Comparison of ENCODE assay signal across 18 cellular contexts in the genomic region with DNA sequence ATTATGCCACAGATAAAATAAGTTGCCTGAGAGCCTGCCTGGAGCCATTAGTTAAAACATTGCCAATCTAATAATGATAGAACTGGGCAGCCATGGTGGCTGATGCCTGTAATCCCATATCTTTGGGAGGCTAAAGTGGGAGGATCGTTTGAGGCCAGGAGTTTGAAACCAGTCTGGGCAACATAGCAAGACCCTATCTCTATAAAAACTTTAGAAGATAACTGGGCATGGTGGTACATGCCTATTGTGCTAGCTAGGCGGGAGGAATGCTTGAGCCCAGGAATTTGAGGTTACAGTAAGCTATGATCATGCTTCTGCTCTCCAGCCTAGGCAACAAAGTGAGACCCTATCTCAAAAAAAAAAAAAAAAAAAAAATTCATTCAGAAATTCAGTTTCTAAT.
"Had no signal": no experiment of that assay in that cellular context is flagged by ENCODE, and none has a peak within 500 bp of the region (broad histone marks: within the 10 kb centered on the region; RNA-seq: fewer than 3 reads in every experiment).

No MANE protein-coding gene starts in this region.

- H3K4me1 Mint-ChIP-seq: stimulated activated naive B cell treated with anti-CD40 and anti-IgM and Interleukin-4, amounts not matched to agents 10 μg/mL and 1 μg/mL and 100 μg/mL, for 72 hours had no signal

- H3K9me3 ChIP-seq: adrenal gland, left lung, prostate gland, thyroid gland had no signal

- H3K4me1 ChIP-seq: thyroid gland had no signal

- H3K27me3 ChIP-seq: adrenal gland, foreskin keratinocyte, left lung, thyroid gland had no signal

- H3K36me3 Mint-ChIP-seq: activated naive CD4-positive, alpha-beta T cell treated with anti-CD3 and anti-CD28 coated beads, Interleukin-2, amount 50 U/mL, for 72 hours; stimulated activated naive B cell treated with anti-CD40 and anti-IgM and Interleukin-4, amounts not matched to agents 10 μg/mL and 1 μg/mL and 100 μg/mL, for 72 hours had no signal

- H3K4me3 Mint-ChIP-seq: activated T-helper 1 cell treated with anti-CD3 and anti-CD28 coated beads, Interleukin-12 subunit alpha, Interleukin-12 subunit beta, Interleukin-2, Interleukin-4 antibody, amounts not matched to agents 30 ng/mL and 10 ng/mL and 1 ng/mL, durations not matched to agents 14 hours and 24 hours and 36 hours; stimulated activated naive B cell treated with anti-CD40 and anti-IgM and Interleukin-4, amounts not matched to agents 10 μg/mL and 1 μg/mL and 100 μg/mL, for 72 hours had no signal

- H3K27ac ChIP-seq: foreskin keratinocyte, left lung, prostate gland, thyroid gland had no signal

- H3K27me3 Mint-ChIP-seq: stimulated activated naive B cell treated with anti-CD40 and anti-IgM and Interleukin-4, amounts not matched to agents 10 μg/mL and 1 μg/mL and 100 μg/mL, for 72 hours had no signal

- DNase-seq: activated CD4-positive, alpha-beta T cell treated with anti-CD3 and anti-CD28 coated beads, Interleukin-2, amount 50 U/mL, for 4 hours; activated gamma-delta T cell treated with Interleukin-2 at 50 U/mL for 16 hours; adrenal gland; dermis blood vessel endothelial cell; effector memory CD4-positive, alpha-beta T cell; foreskin keratinocyte; kidney; left lung; midbrain; occipital lobe; right cardiac atrium; stimulated activated CD4-positive, alpha-beta T cell treated with anti-CD3 and anti-CD28 coated beads, Interleukin-4, amount 100 ng/mL, for 4 hours; stimulated activated naive B cell treated with anti-CD40 and anti-IgM and Interleukin-4, amounts not matched to agents 10 μg/mL and 1 μg/mL and 100 μg/mL, for 72 hours; T-helper 2 cell; thyroid gland had no signal

- H3K4me3 ChIP-seq: adrenal gland, left lung, prostate gland, thyroid gland had no signal

- ATAC-seq: activated naive CD4-positive, alpha-beta T cell treated with anti-CD3 and anti-CD28 coated beads, Interleukin-2, amount 50 U/mL, for 72 hours; foreskin keratinocyte; left lung; stimulated activated naive B cell treated with anti-CD40 and anti-IgM and Interleukin-4, amounts not matched to agents 10 μg/mL and 1 μg/mL and 100 μg/mL, for 72 hours had no signal

- H3K27ac Mint-ChIP-seq: activated naive CD4-positive, alpha-beta T cell treated with anti-CD3 and anti-CD28 coated beads, Interleukin-2, amount 50 U/mL, for 72 hours; activated T-helper 1 cell treated with anti-CD3 and anti-CD28 coated beads, Interleukin-12 subunit alpha, Interleukin-12 subunit beta, Interleukin-2, Interleukin-4 antibody, amounts not matched to agents 30 ng/mL and 10 ng/mL and 1 ng/mL, durations not matched to agents 14 hours and 24 hours and 36 hours; stimulated activated naive B cell treated with anti-CD40 and anti-IgM and Interleukin-4, amounts not matched to agents 10 μg/mL and 1 μg/mL and 100 μg/mL, for 72 hours had no signal

- H3K9me3 Mint-ChIP-seq: activated naive CD4-positive, alpha-beta T cell treated with anti-CD3 and anti-CD28 coated beads, Interleukin-2, amount 50 U/mL, for 72 hours; activated T-helper 1 cell treated with anti-CD3 and anti-CD28 coated beads, Interleukin-12 subunit alpha, Interleukin-12 subunit beta, Interleukin-2, Interleukin-4 antibody, amounts not matched to agents 30 ng/mL and 10 ng/mL and 1 ng/mL, durations not matched to agents 14 hours and 24 hours and 36 hours had no signal

- H3K36me3 ChIP-seq: adrenal gland, left lung, prostate gland, thyroid gland had no signal
